ENCODE assay signal across 1 cellular context in genomic region chr16:88569985-88570690, GRCh38.
TF ChIP-seq lines count a peak whose summit lies in the region.

Gene ZC3H18 (plus strand): TSS chr16:88570403. CDS start chr16:88577124, 6,721 bp downstream.

TF ChIP-seq in WTC11, 78 proteins besides CTCF, POLR2A, EP300 and RAD21 (continued from another document):
- peak; percentile 90 for TF ChIP-seq ETV6 (CRISPR knock-in tag; IDR thresholded peaks at IDR 0.05)
- no peak for TF ChIP-seq CBFB (CRISPR knock-in tag; IDR thresholded peaks at IDR 0.05; ENCODE audit: low read depth)
- TF ChIP-seq JUN (CRISPR knock-in tag; IDR thresholded peaks at IDR 0.05): no peak
- no peak for TF ChIP-seq ZNF138 (CRISPR knock-in tag; conservative IDR thresholded peaks at IDR 0.05)
- no peak for TF ChIP-seq AR (CRISPR knock-in tag; IDR thresholded peaks at IDR 0.05)
- TF ChIP-seq ERG (CRISPR knock-in tag; IDR thresholded peaks at IDR 0.05): no peak
- TF ChIP-seq ZNF423 (CRISPR knock-in tag; IDR thresholded peaks at IDR 0.05): no peak
- no peak for TF ChIP-seq IRF1 (CRISPR knock-in tag; IDR thresholded peaks at IDR 0.05)
- peak; percentile 60; the same call in 1 of the 2 replicates for TF ChIP-seq FOXP1 (CRISPR knock-in tag; IDR thresholded peaks at IDR 0.05; ENCODE audit: borderline replicate concordance)
- no peak for TF ChIP-seq OVOL2 (CRISPR knock-in tag; IDR thresholded peaks at IDR 0.05; ENCODE audit: borderline replicate concordance)
- no peak for TF ChIP-seq ATF3 (CRISPR knock-in tag; conservative IDR thresholded peaks at IDR 0.05)
- no peak for TF ChIP-seq ZNF121 (CRISPR knock-in tag; IDR thresholded peaks at IDR 0.05)
- TF ChIP-seq CREB1 (CRISPR knock-in tag; IDR thresholded peaks at IDR 0.05): no peak
- TF ChIP-seq ZNF232 (CRISPR knock-in tag; IDR thresholded peaks at IDR 0.05): no peak
- no peak for TF ChIP-seq NFYB (CRISPR knock-in tag; conservative IDR thresholded peaks at IDR 0.05; ENCODE audit: low read depth)
- no peak for TF ChIP-seq HMGA2 (CRISPR knock-in tag; IDR thresholded peaks at IDR 0.05)
- no peak for TF ChIP-seq ELF4 (CRISPR knock-in tag; IDR thresholded peaks at IDR 0.05; ENCODE audit: low read depth)
- no peak for TF ChIP-seq PREB (CRISPR knock-in tag; IDR thresholded peaks at IDR 0.05; ENCODE audit: borderline replicate concordance)
- no peak for TF ChIP-seq ZNF219 (CRISPR knock-in tag; IDR thresholded peaks at IDR 0.05; ENCODE audit: borderline replicate concordance)
- no peak for TF ChIP-seq ZNF263 (CRISPR knock-in tag; IDR thresholded peaks at IDR 0.05; ENCODE audit: low read depth)
- TF ChIP-seq AFF4 (CRISPR knock-in tag; IDR thresholded peaks at IDR 0.05; ENCODE audit: borderline replicate concordance): no peak
- TF ChIP-seq PRDM15 (CRISPR knock-in tag; IDR thresholded peaks at IDR 0.05): no peak
- no peak for TF ChIP-seq ESRRA (CRISPR knock-in tag; IDR thresholded peaks at IDR 0.05; ENCODE audit: borderline replicate concordance)
- TF ChIP-seq JAZF1 (CRISPR knock-in tag; IDR thresholded peaks at IDR 0.05): no peak
- TF ChIP-seq ZNF512 (CRISPR knock-in tag; IDR thresholded peaks at IDR 0.05; ENCODE audit: borderline replicate concordance): no peak
- no peak for TF ChIP-seq ZNF425 (CRISPR knock-in tag; conservative IDR thresholded peaks at IDR 0.05)
- no peak for TF ChIP-seq NR1H2 (CRISPR knock-in tag; IDR thresholded peaks at IDR 0.05)
- TF ChIP-seq MYBL2 (CRISPR knock-in tag; IDR thresholded peaks at IDR 0.05): 0 out of 2 replicates have a peak, but pooled peaks have one; percentile 52
- no peak for TF ChIP-seq ZMAT4 (CRISPR knock-in tag; IDR thresholded peaks at IDR 0.05)
- TF ChIP-seq NFATC4 (CRISPR knock-in tag; IDR thresholded peaks at IDR 0.05): no peak
- no peak for TF ChIP-seq SMAD4 (CRISPR knock-in tag; IDR thresholded peaks at IDR 0.05)
- no peak for TF ChIP-seq ZSCAN18 (CRISPR knock-in tag; IDR thresholded peaks at IDR 0.05)
- TF ChIP-seq ZNF396 (CRISPR knock-in tag; IDR thresholded peaks at IDR 0.05; ENCODE audit: borderline replicate concordance): no peak
- TF ChIP-seq ZNF317 (CRISPR knock-in tag; IDR thresholded peaks at IDR 0.05; ENCODE audit: borderline replicate concordance, low read depth): no peak
- TF ChIP-seq SOX15 (CRISPR knock-in tag; IDR thresholded peaks at IDR 0.05): no peak
